In genomic region chr10:48698971-48699627, GRCh38 we compare ENCODE assay signal across 1 cellular context.
TF ChIP-seq lines count a peak whose summit lies in the region.

No MANE protein-coding gene starts in this region.

TF ChIP-seq in GM12878, 131 proteins besides CTCF, POLR2A, EP300 and RAD21 (continued from another document):
- TF ChIP-seq ETV6 (conservative IDR thresholded peaks at IDR 0.05 in 1 of 2, IDR thresholded peaks at IDR 0.05 in 1 of 2; ENCODE audit: borderline replicate concordance in 1 of 2, low read depth in 1 of 2), result no peak
